Comparison of ENCODE assay signal across 8 cellular contexts in genomic region chr2:67733517-67733916, GRCh38.
DNase-seq lines count a peak whose midpoint lies in the region; ATAC-seq and TF ChIP-seq lines count a peak whose summit lies in the region.

No MANE protein-coding gene starts in this region.

- DNase-seq in ACHN (peak; percentile 47), GM12864 (ENCODE audit: low read depth) (no peak), NCI-H2029 treated with DMSO at 0.1 percent for 48 hours (lab: John Stamatoyannopoulos, UW) (peak; percentile 5), fibroblast of peridontal ligament (ENCODE audit: extremely low read depth) (peak; percentile 5), cerebellum (ENCODE audit: low spot score) (no peak), NCI-H1092 treated with DMSO at 0.1 percent for 48 hours (lab: John Stamatoyannopoulos, UW) (no peak)
- peak; percentile 5 for DNase-seq in stimulated activated naive CD8-positive, alpha-beta T cell treated with anti-CD3 and anti-CD28 coated beads, Interleukin-15, Interleukin-2, amounts not matched to agents 100 U/mL and 50 U/mL, for 24 hours
- DNase-seq in activated CD8-positive, alpha-beta memory T cell treated with anti-CD3 and anti-CD28 coated beads, Interleukin-2, amount 50 U/mL, for 4 hours = no peak

- no peak for ATAC-seq in stimulated activated naive CD8-positive, alpha-beta T cell treated with anti-CD3 and anti-CD28 coated beads, Interleukin-15, Interleukin-2, amounts not matched to agents 100 U/mL and 50 U/mL, for 24 hours

- no peak overlapping the region for H3K4me3 ChIP-seq in GM12864 (ENCODE audit: low read depth, low read length)

- peak; percentile 64 for TF ChIP-seq CTCF in GM12864 (IDR thresholded peaks at IDR 0.05; ENCODE audit: low read depth, low read length, missing control alignments)

- in situ Hi-C loops in ACHN (cut with HindIII; ENCODE audit: low pct_ligation_motif_present, low pct_unique_long_range_greater_than_20kb, low sequenced_read_pairs) = no loop called here

Comparison
In these comparisons a context has a peak if more than half of its experiments do, and no peak if none do; other contexts are left out.
1. DNase-seq: peak in ACHN (single experiment), NCI-H2029 treated with DMSO at 0.1 percent for 48 hours (single experiment), fibroblast of peridontal ligament (single experiment) and stimulated activated naive CD8-positive, alpha-beta T cell treated with anti-CD3 and anti-CD28 coated beads, Interleukin-15, Interleukin-2, amounts not matched to agents 100 U/mL and 50 U/mL, for 24 hours (single experiment); none in GM12864 (single experiment), cerebellum (single experiment), activated CD8-positive, alpha-beta memory T cell treated with anti-CD3 and anti-CD28 coated beads, Interleukin-2, amount 50 U/mL, for 4 hours (single experiment) and NCI-H1092 treated with DMSO at 0.1 percent for 48 hours (single experiment).